ENCODE assay signal across 20 cellular contexts in the genomic region with DNA sequence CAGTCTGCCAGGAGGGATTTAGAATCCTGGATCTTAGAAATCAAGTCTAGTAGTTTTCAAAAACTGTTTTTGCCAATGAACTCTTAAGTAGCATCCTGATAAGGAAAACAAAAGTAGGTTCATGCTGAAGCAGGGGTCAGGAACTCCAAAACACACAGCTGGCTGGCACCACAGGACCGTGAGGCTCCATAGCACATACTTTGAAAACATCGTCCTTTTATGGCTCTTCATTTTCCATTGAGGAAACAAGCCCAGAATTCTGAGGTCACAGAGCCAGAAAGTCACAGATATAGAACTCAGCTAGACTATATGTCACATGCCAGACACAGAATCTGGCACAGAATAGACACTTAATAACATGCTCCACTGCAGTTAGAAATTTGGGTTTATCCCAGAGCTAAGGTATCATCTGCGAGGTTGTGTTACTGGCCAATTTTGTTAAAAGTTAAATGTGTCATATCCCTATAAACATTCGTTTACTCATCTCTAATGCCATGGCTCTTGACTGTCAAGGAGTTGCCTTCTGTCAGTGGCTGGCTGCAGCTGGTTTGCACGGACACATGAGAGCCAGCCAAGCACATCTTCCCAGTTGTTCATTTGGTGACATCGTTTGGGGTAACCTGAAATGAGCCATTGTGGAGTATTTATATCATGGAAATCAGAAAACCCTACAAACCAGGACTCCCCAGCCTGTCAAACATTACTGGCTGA. TPM values are rescaled to one million over a fixed set of nuclear protein-coding genes. Genes with fewer than 3 reads are reported as not detected.
DNase-seq lines count a peak whose midpoint lies in the region; ATAC-seq and TF ChIP-seq lines count a peak whose summit lies in the region.
"Had no signal": no experiment of that assay in that cellular context is flagged by ENCODE, and none has a peak within 500 bp of the region (broad histone marks: within the 10 kb centered on the region; RNA-seq: fewer than 3 reads in every experiment).

No MANE protein-coding gene starts in this region.

- H3K27ac ChIP-seq in cardiac muscle cell (peak overlapping the region; percentile 55), left ventricle myocardium inferior (replicated peaks) (no peak overlapping the region)
- H3K27ac ChIP-seq: 22Rv1 had no signal

- DNase-seq in NCI-H1092 treated with DMSO at 0.1 percent for 48 hours (lab: John Stamatoyannopoulos, UW) (peak; percentile 12), NCI-H1092 (lab: John Stamatoyannopoulos, UW) (no peak), cardiac muscle cell (ENCODE audit: low read depth in 1 of 2, low spot score in 1 of 2) (no peak), left ventricle myocardium inferior (no peak), lung microvascular endothelial cell (ENCODE audit: low read depth in 2 of 2) (peak; percentile 24 to 73), NOMO-1 treated with dmso at 0.1 percent for 144 hours (lab: John Stamatoyannopoulos, UW; ENCODE audit: unreplicated experiment) (no peak)
- DNase-seq: DMS 273 treated with DMSO at 0.1 percent for 48 hours, EL, HCEC 1CT, Karpas-422, NCI-H1436 treated with DMSO at 0.1 percent for 48 hours, NCI-H2107, NCI-H226, NCI-H748 treated with DMSO at 0.1 percent for 48 hours, RPMI8226, T-helper 1 cell had no signal

- H3K27me3 ChIP-seq in cardiac muscle cell, result no peaks in the 10 kb centered on the region
- H3K27me3 ChIP-seq in left ventricle myocardium inferior (ENCODE audit: low read depth), result no peaks in the 10 kb centered on the region

- TF ChIP-seq CTCF in cardiac muscle cell (IDR thresholded peaks at IDR 0.05; ENCODE audit: low read depth, low read length), result no peak
- no peak for TF ChIP-seq CTCF in left ventricle myocardium inferior (IDR thresholded peaks at IDR 0.05; ENCODE audit: borderline replicate concordance)

- H3K4me1 ChIP-seq in cardiac muscle cell (ENCODE audit: low read depth), result peaks cover 22% of the 10 kb centered on the region
- H3K4me1 ChIP-seq in left ventricle myocardium inferior, result peaks cover 23% of the 10 kb centered on the region

- intact Hi-C loops in left ventricle myocardium inferior (cut with micrococcal nuclease), result no loop called here

- H3K4me3 ChIP-seq in cardiac muscle cell, result no peak overlapping the region
- H3K4me3 ChIP-seq in left ventricle myocardium inferior, result no peak overlapping the region
- H3K4me3 ChIP-seq: GM12878 had no signal

- ATAC-seq in HG02678 (IDR thresholded peaks at IDR 0.05; ENCODE audit: unreplicated experiment) (no peak), GM21390 (IDR thresholded peaks at IDR 0.05; ENCODE audit: unreplicated experiment) (no peak)
- ATAC-seq: GM12878 had no signal

- H3K36me3 ChIP-seq in cardiac muscle cell (no peaks in the 10 kb centered on the region), left ventricle myocardium inferior (peaks cover 25% of the 10 kb centered on the region)

- no peaks in the 10 kb centered on the region for H3K9me3 ChIP-seq in cardiac muscle cell (ENCODE audit: low read depth)
- peaks cover 4% of the 10 kb centered on the region for H3K9me3 ChIP-seq in left ventricle myocardium inferior (replicated peaks)

RNA-seq across cellular contexts. Expression of gene FAM78A, which starts 58.8 kb away (rescaled TPM):
- total RNA-seq in cardiac muscle cell (39.6 and 42.6 TPM in 2 replicates), left ventricle myocardium inferior (47.3 TPM), lung microvascular endothelial cell (3.3 and 3.8 TPM in 2 replicates)
- 21.5 and 29.5 TPM in 2 replicates for polyA plus RNA-seq in cardiac muscle cell

Comparison
In these comparisons a context has a peak if more than half of its experiments do, and no peak if none do; other contexts are left out.
1. DNase-seq: peak in NCI-H1092 treated with DMSO at 0.1 percent for 48 hours (single experiment) and lung microvascular endothelial cell (2 of 2); none in NCI-H1092 (single experiment), cardiac muscle cell (0 of 2), left ventricle myocardium inferior (single experiment) and NOMO-1 treated with dmso at 0.1 percent for 144 hours (single experiment).